ENCODE assay signal across 11 cellular contexts in the genomic region with DNA sequence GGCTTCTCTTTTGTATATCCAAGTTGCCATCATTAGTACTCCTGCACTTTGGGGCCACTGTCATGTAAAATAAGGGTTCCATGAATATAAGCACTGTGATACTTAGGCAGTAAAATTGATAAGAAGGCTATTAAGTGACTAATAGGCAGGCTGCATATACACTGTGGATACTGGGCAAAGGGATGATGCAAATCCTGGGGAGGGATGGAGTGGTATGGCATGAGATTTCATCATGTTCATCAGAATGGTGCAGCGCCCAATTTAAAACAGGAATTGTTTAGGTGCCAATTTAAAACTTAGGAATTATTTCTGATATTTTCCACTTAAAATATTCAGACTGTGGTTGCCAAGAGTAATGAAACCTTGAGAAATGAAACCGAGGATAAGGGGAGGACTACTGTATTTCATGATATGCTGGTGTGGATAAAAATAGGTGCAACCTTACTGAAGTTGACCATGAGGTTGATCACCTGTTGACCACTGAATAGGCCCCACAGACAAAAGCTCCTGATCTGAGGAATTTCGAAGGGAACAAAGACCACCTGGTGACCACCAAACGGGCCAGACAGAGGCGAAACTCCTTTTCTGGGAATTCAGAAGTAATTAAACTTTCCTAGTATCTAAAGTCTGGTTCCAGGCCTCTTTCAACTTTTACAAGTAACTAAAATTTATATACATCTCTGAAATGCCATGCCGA. TPM values are rescaled to one million over a fixed set of nuclear protein-coding genes. Genes with fewer than 3 reads are reported as not detected.
A peak's percentile ranks its signal among the peaks of the same experiment; 100 is the strongest.
DNase-seq lines count a peak whose midpoint lies in the region; ATAC-seq, FAIRE-seq and TF ChIP-seq lines count a peak whose summit lies in the region.
"Had no signal": no experiment of that assay in that cellular context is flagged by ENCODE, and none has a peak within 500 bp of the region (broad histone marks: within the 10 kb centered on the region; RNA-seq: fewer than 3 reads in every experiment).

No MANE protein-coding gene starts in this region.

- H3K4me1 ChIP-seq in CD4-positive, alpha-beta memory T cell (ENCODE audit: insufficient read depth, low read length) = peaks cover 80% of the 10 kb centered on the region
- H3K4me1 ChIP-seq in HUES48 (ENCODE audit: control insufficient read depth, insufficient read depth, low read length) (peaks cover 71% of the 10 kb centered on the region), keratinocyte (ENCODE audit: control insufficient read depth, extremely low read depth, insufficient read depth, low read length) (peaks cover 32% of the 10 kb centered on the region), testis (peaks cover 14% of the 10 kb centered on the region)

- H3K4me3 ChIP-seq in CD4-positive, alpha-beta memory T cell (ENCODE audit: low read length in 2 of 2) = no peak overlapping the region
- H3K4me3 ChIP-seq in HUES48 (ENCODE audit: low read depth, low read length) (peak overlapping the region; percentile 46), keratinocyte (ENCODE audit: control insufficient read depth in 2 of 3, extremely low read depth in 1 of 3, insufficient read depth in 2 of 3, low read depth in 1 of 3, low read length in 3 of 3) (no peak overlapping the region), testis (no peak overlapping the region), WERI-Rb-1 (ENCODE audit: low read depth, low read length) (no peak overlapping the region)

- peaks cover 83% of the 10 kb centered on the region for H3K79me2 ChIP-seq in keratinocyte (ENCODE audit: control insufficient read depth, insufficient read depth, low read length)

- POLR2A ChIA-PET in CD4-positive, alpha-beta memory T cell (lab: Charles Lee; ENCODE audit: partially characterized antibody) = interaction anchor here (0.8 kb wide), 1 partner anchor 10 kb away, joined by 3 read pairs; no protein-coding TSS in a partner anchor

- H4K20me1 ChIP-seq in keratinocyte (ENCODE audit: control insufficient read depth, extremely low read depth, insufficient read depth, low read length) = peaks cover 2% of the 10 kb centered on the region

- peaks cover 59 to 96% (median 72%) of the 10 kb centered on the region in 4 donors for H3K4me1 Mint-ChIP-seq in CD4-positive, alpha-beta memory T cell
- peaks cover 76% of the 10 kb centered on the region for H3K4me1 Mint-ChIP-seq in activated naive CD8-positive, alpha-beta T cell treated with anti-CD3 and anti-CD28 coated beads, Interleukin-2, amount 50 U/mL, for 24 hours

- H3K9me3 ChIP-seq in CD4-positive, alpha-beta memory T cell (ENCODE audit: control insufficient read depth in 1 of 2, low read length in 2 of 2) = no peaks in the 10 kb centered on the region
- no peaks in the 10 kb centered on the region for H3K9me3 ChIP-seq in HUES48 (ENCODE audit: control insufficient read depth, insufficient read depth, low read length)
- H3K9me3 ChIP-seq in keratinocyte (ENCODE audit: control insufficient read depth, low read depth, low read length) = no peaks in the 10 kb centered on the region
- H3K9me3 ChIP-seq in testis = no peaks in the 10 kb centered on the region
- H3K9me3 ChIP-seq in WERI-Rb-1 (ENCODE audit: severe bottlenecking) = no peaks in the 10 kb centered on the region

- TF ChIP-seq CTCF in keratinocyte (optimal IDR thresholded peaks at IDR 0.05 in 1 of 3, IDR thresholded peaks at IDR 0.05 in 1 of 3, conservative IDR thresholded peaks at IDR 0.05 in 1 of 3; ENCODE audit: extremely low read depth in 1 of 3, insufficient read depth in 2 of 3, low read length in 3 of 3) = no peak
- TF ChIP-seq CTCF in testis (IDR thresholded peaks at IDR 0.05) = no peak
- no peak for TF ChIP-seq CTCF in WERI-Rb-1 (IDR thresholded peaks at IDR 0.05; ENCODE audit: low read depth, low read length)

- no peak for ATAC-seq in activated naive CD8-positive, alpha-beta T cell treated with anti-CD3 and anti-CD28 coated beads, Interleukin-2, amount 50 U/mL, for 24 hours
- ATAC-seq in HG03520 (IDR thresholded peaks at IDR 0.05; ENCODE audit: unreplicated experiment) = no peak

- peak overlapping the region; percentile 44 to 97 (median 83) for H3K27ac Mint-ChIP-seq in CD4-positive, alpha-beta memory T cell
- peak overlapping the region; percentile 59 for H3K27ac Mint-ChIP-seq in activated naive CD8-positive, alpha-beta T cell treated with anti-CD3 and anti-CD28 coated beads, Interleukin-2, amount 50 U/mL, for 24 hours

- H3K36me3 ChIP-seq in CD4-positive, alpha-beta memory T cell (ENCODE audit: insufficient read depth, low read length) = no peaks in the 10 kb centered on the region
- H3K36me3 ChIP-seq in HUES48 (ENCODE audit: control insufficient read depth, insufficient read depth, low read length) (peaks cover 12% of the 10 kb centered on the region), keratinocyte (ENCODE audit: control insufficient read depth in 2 of 2, extremely low read depth in 1 of 2, insufficient read depth in 2 of 2, low read length in 2 of 2) (peaks cover 0 to 4% of the 10 kb centered on the region in 2 experiments), testis (ENCODE audit: low read depth, missing control alignments) (no peaks in the 10 kb centered on the region), WERI-Rb-1 (peaks cover 38% of the 10 kb centered on the region)

- CTCF ChIA-PET in CD4-positive, alpha-beta memory T cell (lab: Charles Lee; ENCODE audit: partially characterized antibody) = no interaction called here

- no peaks in the 10 kb centered on the region for H3K9me1 ChIP-seq in keratinocyte (ENCODE audit: control insufficient read depth, extremely low read depth, insufficient read depth, low read length)

- no peaks in the 10 kb centered on the region for H3K9me3 Mint-ChIP-seq in CD4-positive, alpha-beta memory T cell
- H3K9me3 Mint-ChIP-seq in activated naive CD8-positive, alpha-beta T cell treated with anti-CD3 and anti-CD28 coated beads, Interleukin-2, amount 50 U/mL, for 24 hours = no peaks in the 10 kb centered on the region

- no peak for TF ChIP-seq POLR2A in testis (IDR thresholded peaks at IDR 0.05)

- peak overlapping the region; percentile 6 for H3K4me2 ChIP-seq in keratinocyte (ENCODE audit: control insufficient read depth, extremely low read depth, insufficient read depth, low read depth, low read length)

- no peak overlapping the region for H2AFZ ChIP-seq in keratinocyte (ENCODE audit: control insufficient read depth, low read length)

- 70 to 79% methylated on average over 6 of the region's 6 CpGs for WGBS in testis, 2 donors

- peaks cover 8 to 35% of the 10 kb centered on the region in 2 donors for H3K36me3 Mint-ChIP-seq in CD4-positive, alpha-beta memory T cell
- peaks cover 52% of the 10 kb centered on the region for H3K36me3 Mint-ChIP-seq in activated naive CD8-positive, alpha-beta T cell treated with anti-CD3 and anti-CD28 coated beads, Interleukin-2, amount 50 U/mL, for 24 hours (ENCODE audit: low read depth)

- FAIRE-seq in keratinocyte (lab: Jason Lieb, UNC) = no peak

- dilution Hi-C loops in keratinocyte (cut with MboI; ENCODE audit: extremely low pct_ligation_motif_present, low sequenced_read_pairs) = no loop called here

- H3K27ac ChIP-seq in CD4-positive, alpha-beta memory T cell (ENCODE audit: low read depth, low read length) = peak overlapping the region; percentile 8
- H3K27ac ChIP-seq in HUES48 (ENCODE audit: low read depth, low read length) (peak overlapping the region; percentile 80), keratinocyte (ENCODE audit: control insufficient read depth, insufficient read depth, low read length) (peak overlapping the region; percentile 80), testis (no peak overlapping the region), WERI-Rb-1 (no peak overlapping the region)
- H3K27ac ChIP-seq: C4-2B had no signal

- H3K4me3 Mint-ChIP-seq in CD4-positive, alpha-beta memory T cell = peak overlapping the region; percentile 7 to 83 (median 63)
- H3K4me3 Mint-ChIP-seq in activated naive CD8-positive, alpha-beta T cell treated with anti-CD3 and anti-CD28 coated beads, Interleukin-2, amount 50 U/mL, for 24 hours = peak overlapping the region; percentile 29

- intact Hi-C loops in CD4-positive, alpha-beta memory T cell (cut with micrococcal nuclease) = no loop called here
- intact Hi-C loops in testis (cut with DNase I; ENCODE audit: low total_unique reads) = no loop called here

- H3K27me3 ChIP-seq in CD4-positive, alpha-beta memory T cell (ENCODE audit: insufficient read depth, low read length) = no peaks in the 10 kb centered on the region
- no peaks in the 10 kb centered on the region for H3K27me3 ChIP-seq in HUES48 (ENCODE audit: control insufficient read depth, insufficient read depth, low read length)
- H3K27me3 ChIP-seq in keratinocyte (ENCODE audit: control insufficient read depth, extremely low read depth, insufficient read depth, low read length) = no peaks in the 10 kb centered on the region
- H3K27me3 ChIP-seq in testis = no peaks in the 10 kb centered on the region
- no peaks in the 10 kb centered on the region for H3K27me3 ChIP-seq in WERI-Rb-1 (ENCODE audit: insufficient read depth, low read depth, severe bottlenecking)

- H3K27me3 Mint-ChIP-seq in CD4-positive, alpha-beta memory T cell = no peaks in the 10 kb centered on the region
- no peaks in the 10 kb centered on the region for H3K27me3 Mint-ChIP-seq in activated naive CD8-positive, alpha-beta T cell treated with anti-CD3 and anti-CD28 coated beads, Interleukin-2, amount 50 U/mL, for 24 hours

- peak overlapping the region; percentile 42; the same call in 1 of the 2 replicates for H3K9ac ChIP-seq in HUES48 (ENCODE audit: low read depth, low read length)
- H3K9ac ChIP-seq in keratinocyte (ENCODE audit: control insufficient read depth, extremely low read depth, insufficient read depth, low read length) = no peak overlapping the region

- no peak for DNase-seq in CD4-positive, alpha-beta memory T cell
- DNase-seq in activated naive CD8-positive, alpha-beta T cell treated with anti-CD3 and anti-CD28 coated beads, Interleukin-2, amount 50 U/mL, for 24 hours = no peak
- DNase-seq in keratinocyte (ENCODE audit: low read depth, low spot score) (no peak), testis (no peak), HCEC 1CT (no peak), WERI-Rb-1 (no peak)
- DNase-seq: NCI-H524, retina had no signal

RNA-seq across cellular contexts. Expression of a gene that starts 4.9 kb away (rescaled TPM):
- total RNA-seq in CD4-positive, alpha-beta memory T cell = 10 to 100 TPM; 27.7 to 30.9 TPM
- polyA plus RNA-seq in CD4-positive, alpha-beta memory T cell = 10 to 100 TPM in 1 of 2 donors, 1 to 10 TPM in 1; 6.9 to 18.6 TPM
- polyA plus RNA-seq in keratinocyte (6.4 to 7.9 TPM (median 7.4 TPM) in 3 replicates), testis (ENCODE audit: insufficient read depth, low read depth, low replicate concordance) (58.1 TPM)
- 15.0 TPM for polyA plus RNA-seq in keratinocyte (2011; ENCODE audit: low read depth)
- polyA plus RNA-seq in keratinocyte (2011; cell fraction: cytosol; rRNA removed) = 5.9 and 6.5 TPM in 2 replicates
- 15.6 and 17.0 TPM in 2 replicates for polyA plus RNA-seq in keratinocyte (2011; cell fraction: nucleus; rRNA removed)
- 6.7 and 8.1 TPM in 2 replicates for polyA plus RNA-seq in keratinocyte (2012; ENCODE audit: low replicate concordance)
- polyA minus RNA-seq in keratinocyte = 5.6 to 7.9 TPM (median 6.3 TPM) in 3 replicates
- 3.5 TPM for polyA minus RNA-seq in keratinocyte (2011; cell fraction: cytosol; rRNA and poly(A)+ RNA removed)
- polyA minus RNA-seq in keratinocyte (2011; cell fraction: nucleus; rRNA and poly(A)+ RNA removed) = 5.7 and 6.3 TPM in 2 replicates
- total RNA-seq in testis = 10 to 100 TPM; 30.6 to 33.6 TPM

RNA-seq across cellular contexts. Expression of a gene that starts 23.1 kb away (rescaled TPM):
- total RNA-seq in CD4-positive, alpha-beta memory T cell = 10 to 100 TPM; 51.6 to 57.6 TPM
- 10 to 100 TPM; 81.6 to 81.8 TPM for polyA plus RNA-seq in CD4-positive, alpha-beta memory T cell
- 25.7 to 40.5 TPM (median 26.8 TPM) in 3 replicates for polyA plus RNA-seq in keratinocyte
- polyA plus RNA-seq in keratinocyte (2011; ENCODE audit: low read depth) = 11.4 TPM
- 16.8 and 42.1 TPM in 2 replicates for polyA plus RNA-seq in keratinocyte (2011; cell fraction: cytosol; rRNA removed)
- polyA plus RNA-seq in keratinocyte (2011; cell fraction: nucleus; rRNA removed) = 24.3 and 31.3 TPM in 2 replicates
- 43.3 and 61.2 TPM in 2 replicates for polyA plus RNA-seq in keratinocyte (2012; ENCODE audit: low replicate concordance)
- polyA minus RNA-seq in keratinocyte = 5.8 to 24.4 TPM (median 11.1 TPM) in 3 replicates
- 28.8 TPM for polyA minus RNA-seq in keratinocyte (2011; cell fraction: cytosol; rRNA and poly(A)+ RNA removed)
- polyA minus RNA-seq in keratinocyte (2011; cell fraction: nucleus; rRNA and poly(A)+ RNA removed) = 2.7 and 5.9 TPM in 2 replicates
- 100 to 1,000 TPM in 1 of 2 donors, 10 to 100 TPM in 1; 94.3 to 101 TPM for total RNA-seq in testis
- polyA plus RNA-seq in testis (ENCODE audit: insufficient read depth, low read depth, low replicate concordance) = 49.8 TPM

Comparison
In these comparisons a context has a peak if more than half of its experiments do, and no peak if none do; other contexts are left out.
1. H3K27ac ChIP-seq: peak in CD4-positive, alpha-beta memory T cell (single experiment), HUES48 (single experiment) and keratinocyte (single experiment); none in testis (0 of 2) and WERI-Rb-1 (single experiment).